In the genomic region with DNA sequence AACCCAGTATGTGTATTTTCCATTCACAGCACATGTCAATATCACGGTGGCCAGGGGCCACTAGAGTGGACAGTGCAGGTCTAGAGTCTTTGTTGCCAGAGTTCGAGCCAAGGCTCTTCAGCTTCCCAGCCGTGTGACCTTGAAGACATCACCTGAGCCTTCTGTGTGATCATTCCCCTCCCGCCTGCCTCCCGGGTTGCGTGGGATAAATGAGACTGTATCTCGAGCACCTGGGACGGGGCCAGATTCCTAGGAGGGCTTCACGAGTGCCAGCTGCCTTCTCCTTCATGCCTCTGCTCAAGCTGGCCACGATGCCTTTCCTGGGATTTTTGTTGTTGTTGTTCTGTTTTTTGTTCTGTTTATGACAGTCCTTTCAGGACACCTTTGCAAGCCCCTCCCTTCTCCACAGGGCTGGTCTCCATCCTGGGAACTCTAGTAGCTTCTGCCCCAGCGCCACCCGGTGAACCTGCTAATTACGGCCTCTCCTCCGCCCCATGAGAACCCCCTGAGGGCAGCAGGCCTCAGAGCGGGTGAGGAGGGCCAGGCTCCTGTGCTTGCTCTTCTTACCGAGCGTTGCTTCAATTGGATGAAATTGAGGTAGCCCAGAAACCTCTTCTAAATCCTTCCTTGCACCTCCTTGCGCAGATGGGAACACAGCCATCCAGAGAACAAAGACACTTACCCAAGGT, we compare ENCODE assay signal across 17 cellular contexts. TPM values are rescaled to one million over a fixed set of nuclear protein-coding genes. Genes with fewer than 3 reads are reported as not detected.
A peak's percentile ranks its signal among the peaks of the same experiment; 100 is the strongest.
DNase-seq lines count a peak whose midpoint lies in the region; ATAC-seq, FAIRE-seq and TF ChIP-seq lines count a peak whose summit lies in the region.
"Had no signal": no experiment of that assay in that cellular context is flagged by ENCODE, and none has a peak within 500 bp of the region (broad histone marks: within the 10 kb centered on the region; RNA-seq: fewer than 3 reads in every experiment).

No MANE protein-coding gene starts in this region.

- FAIRE-seq in GM19239 (lab: Jason Lieb, UNC), result no peak
- FAIRE-seq: G401.6, GM12891 had no signal

- intact Hi-C loops in natural killer cell (cut with micrococcal nuclease), result no loop called here

- no peak for TF ChIP-seq CTCF in natural killer cell (IDR thresholded peaks at IDR 0.05)
- TF ChIP-seq CTCF in glutamatergic neuron (IDR thresholded peaks at IDR 0.05; ENCODE audit: partially characterized antibody, unreplicated experiment), result no peak

- H3K4me1 Mint-ChIP-seq in natural killer cell (peaks cover 15 to 21% of the 10 kb centered on the region in 2 donors), glutamatergic neuron (ENCODE audit: low read depth, unreplicated experiment) (peaks cover 26% of the 10 kb centered on the region)
- peaks cover 13 to 19% of the 10 kb centered on the region in 2 donors for H3K4me1 Mint-ChIP-seq in natural killer cell treated with Interleukin-12 subunit alpha and Interleukin-12 subunit beta and Interleukin-15 and Interleukin-18, amount 100 ng/mL, for 72 hours (ENCODE audit: low read depth in 2 of 2)

- H3K27ac Mint-ChIP-seq in natural killer cell (no peak overlapping the region), glutamatergic neuron (ENCODE audit: unreplicated experiment) (no peak overlapping the region)
- H3K27ac Mint-ChIP-seq in natural killer cell treated with Interleukin-12 subunit alpha and Interleukin-12 subunit beta and Interleukin-15 and Interleukin-18, amount 100 ng/mL, for 72 hours, result no peak overlapping the region

- H3K9me3 Mint-ChIP-seq in natural killer cell (no peaks in the 10 kb centered on the region), glutamatergic neuron (ENCODE audit: unreplicated experiment) (peaks cover 12% of the 10 kb centered on the region)
- H3K9me3 Mint-ChIP-seq in natural killer cell treated with Interleukin-12 subunit alpha and Interleukin-12 subunit beta and Interleukin-15 and Interleukin-18, amount 100 ng/mL, for 72 hours, result no peaks in the 10 kb centered on the region

- H3K4me3 Mint-ChIP-seq in natural killer cell (peak overlapping the region; percentile 32), glutamatergic neuron (ENCODE audit: unreplicated experiment) (peak overlapping the region; percentile 74)
- no peak overlapping the region for H3K4me3 Mint-ChIP-seq in natural killer cell treated with Interleukin-12 subunit alpha and Interleukin-12 subunit beta and Interleukin-15 and Interleukin-18, amount 100 ng/mL, for 72 hours

- H3K36me3 Mint-ChIP-seq in natural killer cell, result no peaks in the 10 kb centered on the region
- no peaks in the 10 kb centered on the region for H3K36me3 Mint-ChIP-seq in natural killer cell treated with Interleukin-12 subunit alpha and Interleukin-12 subunit beta and Interleukin-15 and Interleukin-18, amount 100 ng/mL, for 72 hours
- no peaks in the 10 kb centered on the region for H3K36me3 Mint-ChIP-seq in glutamatergic neuron (ENCODE audit: unreplicated experiment)

- H3K27me3 Mint-ChIP-seq in natural killer cell (ENCODE audit: low read depth in 2 of 2), result peaks cover 40 to 46% of the 10 kb centered on the region in 2 donors
- peaks cover 31 to 34% of the 10 kb centered on the region in 2 donors for H3K27me3 Mint-ChIP-seq in natural killer cell treated with Interleukin-12 subunit alpha and Interleukin-12 subunit beta and Interleukin-15 and Interleukin-18, amount 100 ng/mL, for 72 hours
- H3K27me3 Mint-ChIP-seq in glutamatergic neuron (ENCODE audit: unreplicated experiment), result peaks cover 7% of the 10 kb centered on the region

- no peak for ATAC-seq in natural killer cell
- no peak for ATAC-seq in natural killer cell treated with Interleukin-12 subunit alpha and Interleukin-12 subunit beta and Interleukin-15 and Interleukin-18, amount 100 ng/mL, for 72 hours
- no peak for ATAC-seq in GM21515 (IDR thresholded peaks at IDR 0.05; ENCODE audit: unreplicated experiment)
- no peak for ATAC-seq in GM19467 (IDR thresholded peaks at IDR 0.05; ENCODE audit: unreplicated experiment)

- DNase-seq in natural killer cell, result no peak
- no peak for DNase-seq in natural killer cell treated with Interleukin-12 subunit alpha and Interleukin-12 subunit beta and Interleukin-15 and Interleukin-18, amount 100 ng/mL, for 72 hours (ENCODE audit: low spot score)
- peak; percentile 30 for DNase-seq in NCI-H69 (lab: John Stamatoyannopoulos, UW)
- DNase-seq in glutamatergic neuron, result no peak
- DNase-seq in GM19239 (ENCODE audit: insufficient read length, low spot score), result no peak
- DNase-seq: GM23248, KBM-7, NCI-H1092, RPMI8226, SW 1271 had no signal

RNA-seq across cellular contexts. Expression of a gene that starts 3.9 kb away (rescaled TPM):
- total RNA-seq in natural killer cell (under 1 TPM; 0.28 to 0.93 (median 0.43) TPM), glutamatergic neuron (ENCODE audit: unreplicated experiment) (73.0 TPM)
- not detected for total RNA-seq in natural killer cell treated with Interleukin-12 subunit alpha and Interleukin-12 subunit beta and Interleukin-15 and Interleukin-18, amount 100 ng/mL, for 72 hours
- total RNA-seq: GM23248 had no signal

RNA-seq across cellular contexts. Expression of a gene that starts 52.6 kb away (rescaled TPM):
- total RNA-seq in natural killer cell (10 to 100 TPM; 50.5 to 58.1 (median 52.7) TPM), glutamatergic neuron (ENCODE audit: unreplicated experiment) (44.8 TPM)
- 100 to 1,000 TPM in 1 of 2 donors, 10 to 100 TPM in 1; 92.3 to 246 TPM for total RNA-seq in natural killer cell treated with Interleukin-12 subunit alpha and Interleukin-12 subunit beta and Interleukin-15 and Interleukin-18, amount 100 ng/mL, for 72 hours

RNA-seq across cellular contexts. Expression of a gene that starts 57.8 kb away (rescaled TPM):
- total RNA-seq in natural killer cell, result not detected
- total RNA-seq in natural killer cell treated with Interleukin-12 subunit alpha and Interleukin-12 subunit beta and Interleukin-15 and Interleukin-18, amount 100 ng/mL, for 72 hours, result not detected
- total RNA-seq in glutamatergic neuron (ENCODE audit: unreplicated experiment), result not detected
- total RNA-seq: GM23248, M059J, OCI-LY7, SJSA1 had no signal

Comparison
In these comparisons a context has a peak if more than half of its experiments do, and no peak if none do; other contexts are left out.
1. RNA of a gene that starts 3.9 kb away (total RNA-seq): 73.0 TPM in glutamatergic neuron (single experiment); 0.28 to 0.93 TPM in natural killer cell and not detected in natural killer cell treated with Interleukin-12 subunit alpha and Interleukin-12 subunit beta and Interleukin-15 and Interleukin-18, amount 100 ng/mL, for 72 hours; every median in the first group is over 10 times any median in the second.